17 cellular contexts compared by ENCODE assay signal in the genomic region with DNA sequence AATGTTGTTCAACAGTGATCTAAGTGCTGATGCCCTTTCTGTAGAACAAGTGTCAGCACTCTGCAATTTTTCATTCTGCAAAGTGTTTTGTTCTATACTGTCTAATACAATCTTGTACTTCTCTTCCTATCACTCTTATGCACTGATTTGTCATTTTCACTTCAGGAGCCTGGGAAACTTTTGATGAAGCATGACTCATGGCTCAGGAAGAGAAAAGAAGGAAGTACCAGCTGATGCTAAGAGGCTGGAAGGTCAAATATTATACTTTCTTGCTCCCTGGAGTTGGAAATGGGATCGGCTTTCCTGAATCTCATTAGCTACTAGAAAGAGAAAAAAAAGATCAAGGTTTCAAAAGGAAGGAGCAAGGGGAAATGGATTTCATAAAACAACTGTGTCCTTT. TPM values are rescaled to one million over a fixed set of nuclear protein-coding genes. Genes with fewer than 3 reads are reported as not detected.
DNase-seq lines count a peak whose midpoint lies in the region; ATAC-seq, FAIRE-seq and TF ChIP-seq lines count a peak whose summit lies in the region.
"Had no signal": no experiment of that assay in that cellular context is flagged by ENCODE, and none has a peak within 500 bp of the region (broad histone marks: within the 10 kb centered on the region; RNA-seq: fewer than 3 reads in every experiment).

No MANE protein-coding gene starts in this region.

- no peaks in the 10 kb centered on the region for H3K9me3 ChIP-seq in tibial artery
- H3K9me3 ChIP-seq: esophagus squamous epithelium had no signal

- TF ChIP-seq CTCF in tibial artery (IDR thresholded peaks at IDR 0.05) = no peak

- in situ Hi-C loops in KBM-7 (cut with MboI; ENCODE audit: low pct_unique_long_range_greater_than_20kb, low sequenced_read_pairs) = no loop called here

- no peaks in the 10 kb centered on the region for H3K27me3 ChIP-seq in tibial artery
- H3K27me3 ChIP-seq: esophagus squamous epithelium had no signal

- H3K36me3 ChIP-seq in tibial artery = no peaks in the 10 kb centered on the region
- H3K36me3 ChIP-seq: esophagus squamous epithelium, WERI-Rb-1 had no signal

- no peak overlapping the region for H3K4me3 ChIP-seq in tibial artery
- H3K4me3 ChIP-seq: esophagus squamous epithelium, psoas muscle had no signal

- no peaks in the 10 kb centered on the region for H3K4me1 ChIP-seq in tibial artery
- H3K4me1 ChIP-seq: esophagus squamous epithelium, psoas muscle had no signal

- peak; percentile 51 for DNase-seq in Daoy (ENCODE audit: low read depth)
- peak; percentile 65 for DNase-seq in RCC 7860 (ENCODE audit: low spot score)
- DNase-seq in dedifferentiated amniotic fluid mesenchymal stem cell (ENCODE audit: extremely low spot score) = peak; percentile 30
- DNase-seq in kidney tubule cell (ENCODE audit: low spot score) = peak; percentile 76
- DNase-seq in KBM-7 = no peak
- DNase-seq in stimulated activated CD4-positive, alpha-beta T cell treated with anti-CD3 and anti-CD28 coated beads, Interleukin-12 subunit alpha, Interleukin-12 subunit beta, amount 100 ng/mL, for 4 hours = no peak
- no peak for DNase-seq in tibial artery
- DNase-seq: AML-193; esophagus squamous epithelium; naive thymus-derived CD8-positive, alpha-beta T cell; NCI-H1694 treated with DMSO at 0.1 percent for 48 hours; NCI-H524 treated with DMSO at 0.1 percent for 48 hours; OCI-M1; psoas muscle; WERI-Rb-1 had no signal

- peak; percentile 90 for FAIRE-seq in RCC 7860 (lab: Jason Lieb, UNC)
- FAIRE-seq: D721Med had no signal

- H3K27ac ChIP-seq in tibial artery = no peak overlapping the region
- H3K27ac ChIP-seq: esophagus squamous epithelium, psoas muscle, WERI-Rb-1 had no signal

- ATAC-seq in GM21360 (IDR thresholded peaks at IDR 0.05; ENCODE audit: unreplicated experiment) = no peak
- ATAC-seq: naive thymus-derived CD8-positive, alpha-beta T cell; psoas muscle had no signal

- intact Hi-C loops in tibial artery (cut with DNase I; ENCODE audit: low total_unique reads) = no loop called here

RNA-seq across cellular contexts. Expression of a gene that starts 45.8 kb away (rescaled TPM):
- total RNA-seq in Daoy (2014; rRNA removed; shearing (Covaris generic)) = 26.1 and 29.9 TPM in 2 replicates
- total RNA-seq: naive thymus-derived CD8-positive, alpha-beta T cell had no signal

Comparison
In these comparisons a context has a peak if more than half of its experiments do, and no peak if none do; other contexts are left out.
1. DNase-seq: peak in Daoy (single experiment), RCC 7860 (single experiment), dedifferentiated amniotic fluid mesenchymal stem cell (single experiment) and kidney tubule cell (single experiment); none in KBM-7 (single experiment), stimulated activated CD4-positive, alpha-beta T cell treated with anti-CD3 and anti-CD28 coated beads, Interleukin-12 subunit alpha, Interleukin-12 subunit beta, amount 100 ng/mL, for 4 hours (single experiment) and tibial artery (0 of 2).